Comparison of ENCODE assay signal across 37 cellular contexts in genomic region chr2:176537932-176538331, GRCh38.
"Had no signal": no experiment of that assay in that cellular context is flagged by ENCODE, and none has a peak within 500 bp of the region (broad histone marks: within the 10 kb centered on the region; RNA-seq: fewer than 3 reads in every experiment).

No MANE protein-coding gene starts in this region.

- H3K4me3 ChIP-seq: ascending aorta, cardiac muscle cell had no signal

- DNase-seq: activated CD4-positive, alpha-beta memory T cell treated with anti-CD3 and anti-CD28 coated beads, Interleukin-2, amount 10 ng/mL, durations not matched to agents 7 days and 5 days; activated CD4-positive, alpha-beta T cell treated with anti-CD3 and anti-CD28 coated beads for 1 hour; activated CD4-positive, alpha-beta T cell treated with anti-CD3 and anti-CD28 coated beads for 36 hours; activated CD4-positive, alpha-beta T cell treated with anti-CD3 and anti-CD28 coated beads for 48 hours; activated CD4-positive, alpha-beta T cell treated with anti-CD3 and anti-CD28 coated beads, Interleukin-2, amount 10 ng/mL, durations not matched to agents 7 days and 5 days; activated CD4-positive, alpha-beta T cell treated with anti-CD3 and anti-CD28 coated beads, Interleukin-2, amount 50 U/mL, for 48 hours; activated CD4-positive, CD25-positive, alpha-beta regulatory T cell; activated CD8-positive, alpha-beta memory T cell treated with anti-CD3 and anti-CD28 coated beads for 24 hours; activated CD8-positive, alpha-beta memory T cell treated with anti-CD3 and anti-CD28 coated beads, Interleukin-2, amount 10 ng/mL, durations not matched to agents 7 days and 5 days; activated CD8-positive, alpha-beta memory T cell treated with anti-CD3 and anti-CD28 coated beads, Interleukin-2, amount 50 U/mL, for 48 hours; activated CD8-positive, alpha-beta T cell treated with anti-CD3 and anti-CD28 coated beads, Interleukin-2, amount 10 ng/mL, durations not matched to agents 7 days and 5 days; activated effector memory CD4-positive, alpha-beta T cell treated with Interleukin-2 at 50 U/mL for 16 hours; activated gamma-delta T cell; activated naive CD4-positive, alpha-beta T cell treated with anti-CD3 and anti-CD28 coated beads, Interleukin-2, amount 10 ng/mL, durations not matched to agents 7 days and 5 days; activated naive CD4-positive, alpha-beta T cell treated with Interleukin-2 at 50 U/mL for 16 hours; activated naive CD8-positive, alpha-beta T cell treated with anti-CD3 and anti-CD28 coated beads, Interleukin-2, amount 10 ng/mL, durations not matched to agents 7 days and 5 days; activated naive CD8-positive, alpha-beta T cell treated with anti-CD3 and anti-CD28 coated beads, Interleukin-2, amount 50 U/mL, for 24 hours; activated T-cell treated with anti-CD3 and anti-CD28 coated beads, Interleukin-2, amount 50 U/mL, for 24 hours; activated T-cell treated with anti-CD3 and anti-CD28 coated beads, Interleukin-2, amount 50 U/mL, for 48 hours; amygdala; anterior cingulate cortex; caudate nucleus; T-helper 1 cell; T-helper 2 cell; T-helper 9 cell; WERI-Rb-1 had no signal

- H3K27ac ChIP-seq: ascending aorta, cardiac muscle cell, WERI-Rb-1 had no signal

- H3K36me3 Mint-ChIP-seq: activated CD8-positive, alpha-beta memory T cell treated with anti-CD3 and anti-CD28 coated beads, Interleukin-2, amount 10 ng/mL, durations not matched to agents 7 days and 5 days; activated naive CD4-positive, alpha-beta T cell treated with anti-CD3 and anti-CD28 coated beads, Interleukin-2, amount 10 ng/mL, durations not matched to agents 7 days and 5 days; activated naive CD4-positive, alpha-beta T cell treated with anti-CD3 and anti-CD28 coated beads, Interleukin-2, amount 50 U/mL, for 24 hours; activated naive CD8-positive, alpha-beta T cell; activated naive CD8-positive, alpha-beta T cell treated with anti-CD3 and anti-CD28 coated beads, Interleukin-2, amount 10 ng/mL, durations not matched to agents 7 days and 5 days; brain; WTC11 had no signal

- H3K4me1 ChIP-seq: ascending aorta had no signal

- H3K36me3 ChIP-seq: ascending aorta, cardiac muscle cell, WERI-Rb-1 had no signal

- H3K27me3 ChIP-seq: ascending aorta had no signal

- H3K9me3 ChIP-seq: ascending aorta had no signal

- H3K27ac Mint-ChIP-seq: activated CD4-positive, alpha-beta memory T cell treated with anti-CD3 and anti-CD28 coated beads, Interleukin-2, amount 10 ng/mL, durations not matched to agents 7 days and 5 days; activated CD4-positive, alpha-beta T cell treated with anti-CD3 and anti-CD28 coated beads for 36 hours; activated CD4-positive, alpha-beta T cell treated with anti-CD3 and anti-CD28 coated beads, Interleukin-2, amount 10 ng/mL, durations not matched to agents 7 days and 5 days; activated CD8-positive, alpha-beta memory T cell treated with anti-CD3 and anti-CD28 coated beads, Interleukin-2, amount 10 ng/mL, durations not matched to agents 7 days and 5 days; activated CD8-positive, alpha-beta T cell treated with anti-CD3 and anti-CD28 coated beads, Interleukin-2, amount 10 ng/mL, durations not matched to agents 7 days and 5 days; activated naive CD4-positive, alpha-beta T cell treated with anti-CD3 and anti-CD28 coated beads, Interleukin-2, amount 10 ng/mL, durations not matched to agents 7 days and 5 days; activated naive CD4-positive, alpha-beta T cell treated with anti-CD3 and anti-CD28 coated beads, Interleukin-2, amount 50 U/mL, for 24 hours; activated naive CD8-positive, alpha-beta T cell; activated naive CD8-positive, alpha-beta T cell treated with anti-CD3 and anti-CD28 coated beads, Interleukin-2, amount 10 ng/mL, durations not matched to agents 7 days and 5 days; activated naive CD8-positive, alpha-beta T cell treated with anti-CD3 and anti-CD28 coated beads, Interleukin-2, amount 50 U/mL, for 24 hours; activated T-cell treated with anti-CD3 and anti-CD28 coated beads, Interleukin-2, amount 50 U/mL, for 24 hours; activated T-helper 2 cell treated with anti-CD3 and anti-CD28 coated beads, Interferon-gamma antibody, Interleukin-2, Interleukin-4, amounts not matched to agents 10 μg/mL and 5 μg/mL and 100 μg/mL, durations not matched to agents 14 hours and 24 hours and 36 hours; T-helper 1 cell treated with Interleukin-12 subunit alpha and Interleukin-12 subunit beta and Interleukin-4 antibody, amounts not matched to agents 30 μg/mL and 1 μg/mL, for 36 hours; T-helper 2 cell treated with Interferon-gamma antibody and Interleukin-4, amounts not matched to agents 5 μg/mL and 100 μg/mL, for 36 hours; WTC11 had no signal

- H3K9me3 Mint-ChIP-seq: activated CD4-positive, alpha-beta memory T cell treated with anti-CD3 and anti-CD28 coated beads, Interleukin-2, amount 10 ng/mL, durations not matched to agents 7 days and 5 days; activated CD4-positive, alpha-beta T cell treated with anti-CD3 and anti-CD28 coated beads, Interleukin-2, amount 10 ng/mL, durations not matched to agents 7 days and 5 days; activated naive CD4-positive, alpha-beta T cell treated with anti-CD3 and anti-CD28 coated beads, Interleukin-2, amount 10 ng/mL, durations not matched to agents 7 days and 5 days; activated naive CD4-positive, alpha-beta T cell treated with anti-CD3 and anti-CD28 coated beads, Interleukin-2, amount 50 U/mL, for 24 hours; activated naive CD8-positive, alpha-beta T cell treated with anti-CD3 and anti-CD28 coated beads, Interleukin-2, amount 10 ng/mL, durations not matched to agents 7 days and 5 days; activated naive CD8-positive, alpha-beta T cell treated with anti-CD3 and anti-CD28 coated beads, Interleukin-2, amount 50 U/mL, for 24 hours; activated T-cell treated with anti-CD3 and anti-CD28 coated beads, Interleukin-2, amount 50 U/mL, for 24 hours; activated T-helper 2 cell treated with anti-CD3 and anti-CD28 coated beads, Interferon-gamma antibody, Interleukin-2, Interleukin-4, amounts not matched to agents 10 μg/mL and 5 μg/mL and 100 μg/mL, durations not matched to agents 14 hours and 24 hours and 36 hours; brain; central memory CD8-positive, alpha-beta T cell; T-helper 1 cell treated with Interleukin-12 subunit alpha and Interleukin-12 subunit beta and Interleukin-4 antibody, amounts not matched to agents 30 μg/mL and 1 μg/mL, for 36 hours; T-helper 2 cell treated with Interferon-gamma antibody and Interleukin-4, amounts not matched to agents 5 μg/mL and 100 μg/mL, for 36 hours; WTC11 had no signal

- H3K4me3 Mint-ChIP-seq: activated CD4-positive, alpha-beta memory T cell treated with anti-CD3 and anti-CD28 coated beads, Interleukin-2, amount 10 ng/mL, durations not matched to agents 7 days and 5 days; activated CD4-positive, alpha-beta T cell treated with anti-CD3 and anti-CD28 coated beads for 36 hours; activated CD4-positive, alpha-beta T cell treated with anti-CD3 and anti-CD28 coated beads, Interleukin-2, amount 10 ng/mL, durations not matched to agents 7 days and 5 days; activated CD8-positive, alpha-beta memory T cell treated with anti-CD3 and anti-CD28 coated beads, Interleukin-2, amount 10 ng/mL, durations not matched to agents 7 days and 5 days; activated CD8-positive, alpha-beta T cell treated with anti-CD3 and anti-CD28 coated beads, Interleukin-2, amount 10 ng/mL, durations not matched to agents 7 days and 5 days; activated naive CD4-positive, alpha-beta T cell treated with anti-CD3 and anti-CD28 coated beads, Interleukin-2, amount 10 ng/mL, durations not matched to agents 7 days and 5 days; activated naive CD4-positive, alpha-beta T cell treated with anti-CD3 and anti-CD28 coated beads, Interleukin-2, amount 50 U/mL, for 24 hours; activated naive CD8-positive, alpha-beta T cell; activated naive CD8-positive, alpha-beta T cell treated with anti-CD3 and anti-CD28 coated beads, Interleukin-2, amount 10 ng/mL, durations not matched to agents 7 days and 5 days; activated naive CD8-positive, alpha-beta T cell treated with anti-CD3 and anti-CD28 coated beads, Interleukin-2, amount 50 U/mL, for 24 hours; activated T-cell treated with anti-CD3 and anti-CD28 coated beads, Interleukin-2, amount 50 U/mL, for 24 hours; brain; central memory CD8-positive, alpha-beta T cell; T-helper 1 cell treated with Interleukin-12 subunit alpha and Interleukin-12 subunit beta and Interleukin-4 antibody, amounts not matched to agents 30 μg/mL and 1 μg/mL, for 36 hours; T-helper 2 cell treated with Interferon-gamma antibody and Interleukin-4, amounts not matched to agents 5 μg/mL and 100 μg/mL, for 36 hours; WTC11 had no signal

- ATAC-seq: activated CD4-positive, alpha-beta T cell treated with anti-CD3 and anti-CD28 coated beads for 36 hours; activated CD4-positive, CD25-positive, alpha-beta regulatory T cell treated with anti-CD3 and anti-CD28 coated beads, Interleukin-2, amount 50 U/mL, for 24 hours; activated CD8-positive, alpha-beta memory T cell treated with anti-CD3 and anti-CD28 coated beads, Interleukin-2, amount 10 ng/mL, durations not matched to agents 7 days and 5 days; activated CD8-positive, alpha-beta T cell treated with anti-CD3 and anti-CD28 coated beads, Interleukin-2, amount 10 ng/mL, durations not matched to agents 7 days and 5 days; activated naive CD8-positive, alpha-beta T cell treated with anti-CD3 and anti-CD28 coated beads, Interleukin-2, amount 50 U/mL, for 24 hours; WTC11 had no signal

- H3K4me1 Mint-ChIP-seq: activated CD4-positive, alpha-beta memory T cell treated with anti-CD3 and anti-CD28 coated beads, Interleukin-2, amount 10 ng/mL, durations not matched to agents 7 days and 5 days; activated CD4-positive, alpha-beta T cell treated with anti-CD3 and anti-CD28 coated beads for 36 hours; activated CD4-positive, alpha-beta T cell treated with anti-CD3 and anti-CD28 coated beads, Interleukin-2, amount 10 ng/mL, durations not matched to agents 7 days and 5 days; activated CD8-positive, alpha-beta memory T cell treated with anti-CD3 and anti-CD28 coated beads, Interleukin-2, amount 10 ng/mL, durations not matched to agents 7 days and 5 days; activated naive CD4-positive, alpha-beta T cell treated with anti-CD3 and anti-CD28 coated beads, Interleukin-2, amount 10 ng/mL, durations not matched to agents 7 days and 5 days; activated naive CD4-positive, alpha-beta T cell treated with anti-CD3 and anti-CD28 coated beads, Interleukin-2, amount 50 U/mL, for 24 hours; activated naive CD8-positive, alpha-beta T cell treated with anti-CD3 and anti-CD28 coated beads, Interleukin-2, amount 10 ng/mL, durations not matched to agents 7 days and 5 days; activated naive CD8-positive, alpha-beta T cell treated with anti-CD3 and anti-CD28 coated beads, Interleukin-2, amount 50 U/mL, for 24 hours; central memory CD8-positive, alpha-beta T cell had no signal
